Comparison of ENCODE assay signal across 25 cellular contexts in the genomic region with DNA sequence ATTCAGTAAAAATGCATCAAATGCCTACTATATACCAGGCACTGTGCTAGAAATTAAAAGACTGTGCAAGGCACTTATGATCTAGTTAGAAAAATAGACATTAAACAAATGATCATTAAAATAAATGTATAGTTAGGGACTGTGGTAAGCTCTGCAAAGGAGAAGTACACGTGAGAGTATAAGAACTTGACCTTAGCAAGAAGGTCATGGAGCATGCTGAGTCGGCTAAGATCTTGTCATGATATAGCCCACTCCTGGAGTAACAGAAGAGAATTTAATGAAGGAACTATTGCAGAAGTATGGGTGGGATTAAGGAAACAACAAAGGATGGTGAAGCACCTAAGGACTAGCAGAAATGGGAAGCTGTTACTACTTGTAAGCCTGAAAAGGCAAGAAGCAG. TPM values are rescaled to one million over a fixed set of nuclear protein-coding genes. Genes with fewer than 3 reads are reported as not detected.
"Had no signal": no experiment of that assay in that cellular context is flagged by ENCODE, and none has a peak within 500 bp of the region (broad histone marks: within the 10 kb centered on the region; RNA-seq: fewer than 3 reads in every experiment).

No MANE protein-coding gene starts in this region.

- ATAC-seq: activated CD4-positive, alpha-beta T cell treated with anti-CD3 and anti-CD28 coated beads for 36 hours; activated CD4-positive, CD25-positive, alpha-beta regulatory T cell treated with anti-CD3 and anti-CD28 coated beads, Interleukin-2, amount 50 U/mL, for 24 hours had no signal

- FAIRE-seq: colon had no signal

- DNase-seq: activated CD4-positive, alpha-beta T cell treated with anti-CD3 and anti-CD28 coated beads, Interleukin-2, amount 10 ng/mL, durations not matched to agents 7 days and 5 days; activated CD4-positive, alpha-beta T cell treated with anti-CD3 and anti-CD28 coated beads, Interleukin-2, amount 50 U/mL, for 48 hours; activated CD8-positive, alpha-beta memory T cell treated with anti-CD3 and anti-CD28 coated beads, Interleukin-2, amount 50 U/mL, for 48 hours; activated CD8-positive, alpha-beta T cell treated with anti-CD3 and anti-CD28 coated beads, Interleukin-2, amount 10 ng/mL, durations not matched to agents 7 days and 5 days; activated effector memory CD4-positive, alpha-beta T cell treated with Interleukin-2 at 50 U/mL for 16 hours; activated naive CD4-positive, alpha-beta T cell treated with anti-CD3 and anti-CD28 coated beads, Interleukin-2, amount 10 ng/mL, durations not matched to agents 7 days and 5 days; anterior cingulate cortex; central memory CD4-positive, alpha-beta T cell; NCI-H1092 treated with DMSO at 0.1 percent for 48 hours; NCI-H1930; NCI-H2081 treated with DMSO at 0.1 percent for 48 hours; NCI-H345; NCI-H524 treated with DMSO at 0.1 percent for 48 hours; Right ventricle myocardium superior; T-helper 1 cell; T-helper 2 cell; T-helper 9 cell had no signal

RNA-seq across cellular contexts. Expression of a gene that starts 55.7 kb away (rescaled TPM):
- total RNA-seq: activated CD4-positive, alpha-beta T cell treated with anti-CD3 and anti-CD28 coated beads for 36 hours; activated CD4-positive, alpha-beta T cell treated with anti-CD3 and anti-CD28 coated beads, Interleukin-2, amount 10 ng/mL, durations not matched to agents 7 days and 5 days; activated CD8-positive, alpha-beta T cell treated with anti-CD3 and anti-CD28 coated beads, Interleukin-2, amount 10 ng/mL, durations not matched to agents 7 days and 5 days; bronchial epithelial cell; cerebellum; MCF 10A; NCI-H460; WTC11 had no signal
